18 cellular contexts compared by ENCODE assay signal in genomic region chrX:150316564-150316963, GRCh38.
"Had no signal": no experiment of that assay in that cellular context is flagged by ENCODE, and none has a peak within 500 bp of the region (broad histone marks: within the 10 kb centered on the region; RNA-seq: fewer than 3 reads in every experiment).

No MANE protein-coding gene starts in this region.

- H3K79me2 ChIP-seq: hepatocyte had no signal

- H3K27ac ChIP-seq: breast epithelium, hepatocyte, pancreas, thyroid gland had no signal

- H2AFZ ChIP-seq: hepatocyte had no signal

- H3K9me3 ChIP-seq: breast epithelium, mucosa of descending colon, pancreas, thyroid gland had no signal

- DNase-seq: activated CD4-positive, alpha-beta T cell treated with anti-CD3 and anti-CD28 coated beads, Interleukin-2, amount 50 U/mL, for 1 hour; activated CD8-positive, alpha-beta memory T cell treated with anti-CD3 and anti-CD28 coated beads, Interleukin-2, amount 50 U/mL, for 4 hours; activated naive CD4-positive, alpha-beta T cell treated with anti-CD3 and anti-CD28 coated beads, Interleukin-2, amount 10 ng/mL, durations not matched to agents 7 days and 5 days; activated naive CD8-positive, alpha-beta T cell treated with anti-CD3 and anti-CD28 coated beads, Interleukin-2, amount 50 U/mL, for 24 hours; activated T-cell treated with anti-CD3 and anti-CD28 coated beads, Interleukin-2, amount 50 U/mL, for 4 hours; anterior cingulate cortex; cerebellar nuclear complex; effector memory CD8-positive, alpha-beta T cell; left colon; mucosa of descending colon; naive thymus-derived CD4-positive, alpha-beta T cell; pancreas; stimulated activated CD4-positive, alpha-beta T cell treated with anti-CD3 and anti-CD28 coated beads, Interleukin-12 subunit alpha, Interleukin-12 subunit beta, amount 100 ng/mL, for 4 hours; stimulated activated CD4-positive, alpha-beta T cell treated with anti-CD3 and anti-CD28 coated beads, Interleukin-1b, Interleukin-23, amount 100 ng/mL, for 48 hours; stimulated activated naive CD4-positive, alpha-beta T cell treated with Interleukin-2 at 50 U/mL for 16 hours; thyroid gland had no signal

- H3K4me1 ChIP-seq: breast epithelium, pancreas, thyroid gland had no signal

- H3K36me3 ChIP-seq: breast epithelium, pancreas, thyroid gland had no signal

- H3K27me3 ChIP-seq: hepatocyte, pancreas, thyroid gland had no signal

- H3K4me3 ChIP-seq: breast epithelium, hepatocyte, mucosa of descending colon, pancreas, thyroid gland had no signal

- H3K4me2 ChIP-seq: hepatocyte had no signal

- ATAC-seq: activated naive CD8-positive, alpha-beta T cell treated with anti-CD3 and anti-CD28 coated beads, Interleukin-2, amount 50 U/mL, for 24 hours; activated T-cell treated with anti-CD3 and anti-CD28 coated beads, Interleukin-2, amount 50 U/mL, for 4 hours; effector memory CD8-positive, alpha-beta T cell; left colon; mucosa of descending colon; naive thymus-derived CD4-positive, alpha-beta T cell; pancreas had no signal
